1 cellular context compared by ENCODE assay signal in the genomic region with DNA sequence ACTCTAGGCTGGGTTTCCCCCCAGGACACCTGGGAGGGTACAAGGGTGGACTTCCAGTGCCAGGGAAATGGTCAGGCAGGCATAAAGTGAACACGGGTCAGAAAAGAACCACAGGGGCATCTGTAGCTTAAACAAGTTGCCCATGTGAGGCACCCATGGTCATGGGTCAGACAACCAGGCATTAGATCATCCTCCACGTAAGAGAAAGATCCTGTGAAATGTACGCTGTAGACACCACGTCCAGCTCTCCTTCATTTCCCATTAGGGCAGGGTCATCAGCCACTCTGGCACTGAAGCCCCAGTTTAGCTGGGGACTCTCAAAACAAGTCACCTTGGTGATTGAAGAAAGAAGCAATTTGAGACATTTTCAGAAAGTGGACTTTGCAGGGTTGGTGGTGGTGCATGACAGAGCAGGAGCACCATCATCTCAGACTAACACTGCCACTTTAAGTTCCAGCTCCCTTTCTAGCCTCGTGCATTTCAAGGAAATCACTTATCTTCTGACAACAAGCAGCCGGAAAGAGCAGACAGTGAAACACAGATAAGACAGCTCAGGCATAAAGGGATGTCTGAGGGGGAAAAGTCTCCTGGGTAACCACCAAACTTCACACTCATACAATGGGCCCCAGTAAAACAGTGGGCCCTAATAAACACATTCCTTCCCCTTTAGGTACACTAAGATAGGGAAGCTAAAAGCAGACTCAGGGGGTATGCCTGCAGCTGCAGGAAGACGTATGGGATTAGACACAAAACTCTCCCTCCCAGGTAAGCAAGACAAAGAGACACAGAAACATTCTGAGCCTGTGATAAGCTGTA.
TF ChIP-seq lines count a peak whose summit lies in the region.

No MANE protein-coding gene starts in this region.

TF ChIP-seq in HEK293T, 16 proteins besides CTCF, POLR2A, EP300 and RAD21:
- TF ChIP-seq ELF4 (IDR thresholded peaks at IDR 0.05) (no peak), L3MBTL2 (conservative IDR thresholded peaks at IDR 0.05) (no peak), NFRKB (IDR thresholded peaks at IDR 0.05) (no peak), TARDBP (IDR thresholded peaks at IDR 0.05) (no peak), ZNF384 (IDR thresholded peaks at IDR 0.05) (no peak), FOXA1 (IDR thresholded peaks at IDR 0.05) (no peak), HDGF (IDR thresholded peaks at IDR 0.05; ENCODE audit: borderline replicate concordance) (no peak), FOXK2 (IDR thresholded peaks at IDR 0.05) (no peak), SUZ12 (IDR thresholded peaks at IDR 0.05) (no peak), CTBP1 (IDR thresholded peaks at IDR 0.05; ENCODE audit: borderline replicate concordance) (no peak), SP1 (IDR thresholded peaks at IDR 0.05) (no peak), BHLHE40 (IDR thresholded peaks at IDR 0.05; ENCODE audit: borderline replicate concordance) (no peak), ARNT (IDR thresholded peaks at IDR 0.05) (no peak), LEF1 (IDR thresholded peaks at IDR 0.05; ENCODE audit: borderline replicate concordance) (no peak), FOXM1 (IDR thresholded peaks at IDR 0.05; ENCODE audit: borderline replicate concordance) (no peak)
- TF ChIP-seq, protein P1, sequence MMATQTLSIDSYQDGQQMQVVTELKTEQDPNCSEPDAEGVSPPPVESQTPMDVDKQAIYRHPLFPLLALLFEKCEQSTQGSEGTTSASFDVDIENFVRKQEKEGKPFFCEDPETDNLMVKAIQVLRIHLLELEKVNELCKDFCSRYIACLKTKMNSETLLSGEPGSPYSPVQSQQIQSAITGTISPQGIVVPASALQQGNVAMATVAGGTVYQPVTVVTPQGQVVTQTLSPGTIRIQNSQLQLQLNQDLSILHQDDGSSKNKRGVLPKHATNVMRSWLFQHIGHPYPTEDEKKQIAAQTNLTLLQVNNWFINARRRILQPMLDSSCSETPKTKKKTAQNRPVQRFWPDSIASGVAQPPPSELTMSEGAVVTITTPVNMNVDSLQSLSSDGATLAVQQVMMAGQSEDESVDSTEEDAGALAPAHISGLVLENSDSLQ (IDR thresholded peaks at IDR 0.05) = no peak
